In the genomic region with DNA sequence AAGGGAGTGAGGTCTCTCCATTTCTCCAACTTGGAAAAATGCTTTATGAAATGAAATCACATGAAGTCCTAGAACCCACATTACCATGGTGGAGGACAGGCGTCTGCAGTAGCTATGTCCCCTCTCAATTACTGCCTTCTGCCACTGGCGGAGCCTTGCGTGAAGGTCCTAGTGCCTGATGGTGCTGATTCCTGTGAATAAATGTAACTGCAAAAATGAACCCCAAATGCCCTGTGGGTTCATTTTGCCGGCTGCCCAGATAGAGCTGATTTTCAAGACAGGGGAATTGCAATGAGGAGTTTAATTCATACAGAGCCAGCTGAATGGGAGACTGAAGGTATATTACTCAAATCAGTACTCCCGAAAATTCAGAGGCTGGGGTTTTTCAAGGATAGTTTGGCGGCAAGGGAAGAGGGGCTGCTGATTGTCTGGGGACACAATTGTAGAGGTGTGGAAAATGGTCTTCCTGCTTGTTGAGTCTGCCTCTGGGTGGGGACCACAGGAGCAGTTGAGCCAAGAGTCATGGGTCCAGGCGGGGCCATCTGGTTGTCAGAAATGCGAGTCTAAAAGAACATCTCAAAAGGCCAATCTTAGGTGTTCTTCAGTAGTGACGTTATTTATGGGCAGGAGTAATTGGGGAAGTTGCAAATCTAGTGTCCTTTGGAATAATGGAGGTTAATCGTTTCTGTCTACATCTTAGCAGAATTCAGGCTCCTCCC, we compare ENCODE assay signal across 20 cellular contexts. TPM values are rescaled to one million over a fixed set of nuclear protein-coding genes. Genes with fewer than 3 reads are reported as not detected.
DNase-seq lines count a peak whose midpoint lies in the region; ATAC-seq and TF ChIP-seq lines count a peak whose summit lies in the region.
"Had no signal": no experiment of that assay in that cellular context is flagged by ENCODE, and none has a peak within 500 bp of the region (broad histone marks: within the 10 kb centered on the region; RNA-seq: fewer than 3 reads in every experiment).

No MANE protein-coding gene starts in this region.

- no peaks in the 10 kb centered on the region for H3F3A ChIP-seq in PC-3 (ENCODE audit: low read length, unreplicated experiment)

- H3K9me3 Mint-ChIP-seq in activated naive CD8-positive, alpha-beta T cell treated with anti-CD3 and anti-CD28 coated beads, Interleukin-2, amount 50 U/mL, for 24 hours: no peaks in the 10 kb centered on the region
- H3K9me3 Mint-ChIP-seq in activated naive CD8-positive, alpha-beta T cell treated with anti-CD3 and anti-CD28 coated beads for 36 hours: no peaks in the 10 kb centered on the region
- no peaks in the 10 kb centered on the region for H3K9me3 Mint-ChIP-seq in mesothelial cell of epicardium
- H3K9me3 Mint-ChIP-seq: activated B cell treated with CpG ODN at 0.5 μM for 24 hours; activated T-helper 2 cell treated with anti-CD3 and anti-CD28 coated beads, Interferon-gamma antibody, Interleukin-2, Interleukin-4, amounts not matched to agents 10 μg/mL and 5 μg/mL and 100 μg/mL, durations not matched to agents 14 hours and 24 hours and 36 hours; CD8-positive, alpha-beta T cell; naive thymus-derived CD8-positive, alpha-beta T cell; T-helper 2 cell treated with Interferon-gamma antibody and Interleukin-4, amounts not matched to agents 5 μg/mL and 100 μg/mL, for 36 hours had no signal

- no peak overlapping the region for H3K4me2 ChIP-seq in PC-3 (ENCODE audit: low read length)

- H3K9ac ChIP-seq in PC-3 (ENCODE audit: low read length): no peak overlapping the region

- H3K9me3 ChIP-seq in upper lobe of left lung (no peaks in the 10 kb centered on the region), PC-3 (ENCODE audit: low read length) (no peaks in the 10 kb centered on the region)
- H3K9me3 ChIP-seq: HAP-1, suprapubic skin had no signal

- DNase-seq in activated naive CD8-positive, alpha-beta T cell treated with anti-CD3 and anti-CD28 coated beads, Interleukin-2, amount 50 U/mL, for 24 hours: no peak
- DNase-seq in activated naive CD8-positive, alpha-beta T cell treated with anti-CD3 and anti-CD28 coated beads for 36 hours: no peak
- DNase-seq in fibroblast of villous mesenchyme (ENCODE audit: low read depth) (peak; percentile 36), mesothelial cell of epicardium (ENCODE audit: low spot score in 2 of 2, unreplicated experiment in 2 of 2) (no peak), upper lobe of left lung (peak in 1 of 2 donors; percentile 10), NCI-H345 treated with DMSO at 0.1 percent for 48 hours (lab: John Stamatoyannopoulos, UW; ENCODE audit: unreplicated experiment) (no peak), PC-3 (no peak)
- DNase-seq: activated B cell treated with CpG ODN at 0.5 μM for 24 hours; CD8-positive, alpha-beta T cell; DMS79; naive thymus-derived CD8-positive, alpha-beta T cell; NCI-H1417; stimulated activated CD4-positive, alpha-beta T cell treated with anti-CD3 and anti-CD28 coated beads, Interleukin-4, amount 100 ng/mL, for 24 hours had no signal

- H3K27me3 Mint-ChIP-seq in activated naive CD8-positive, alpha-beta T cell treated with anti-CD3 and anti-CD28 coated beads, Interleukin-2, amount 50 U/mL, for 24 hours: peaks cover 7% of the 10 kb centered on the region
- no peaks in the 10 kb centered on the region for H3K27me3 Mint-ChIP-seq in activated naive CD8-positive, alpha-beta T cell treated with anti-CD3 and anti-CD28 coated beads for 36 hours
- H3K27me3 Mint-ChIP-seq in mesothelial cell of epicardium (ENCODE audit: low read depth): peaks cover 34% of the 10 kb centered on the region

- no peak for TF ChIP-seq CTCF in fibroblast of villous mesenchyme (IDR thresholded peaks at IDR 0.05; ENCODE audit: insufficient read depth, low read depth, low read length)
- TF ChIP-seq CTCF in mesothelial cell of epicardium (IDR thresholded peaks at IDR 0.05; ENCODE audit: unreplicated experiment): no peak
- no peak for TF ChIP-seq CTCF in upper lobe of left lung (IDR thresholded peaks at IDR 0.05)
- TF ChIP-seq CTCF in PC-3 (conservative IDR thresholded peaks at IDR 0.05; ENCODE audit: low read depth, low read length): no peak

- TF ChIP-seq POLR2A in upper lobe of left lung (IDR thresholded peaks at IDR 0.05): no peak

- no peak for ATAC-seq in activated naive CD8-positive, alpha-beta T cell treated with anti-CD3 and anti-CD28 coated beads, Interleukin-2, amount 50 U/mL, for 24 hours
- ATAC-seq in upper lobe of left lung (ENCODE audit: low FRiP score in 2 of 2): no peak
- no peak for ATAC-seq in HG02798 (IDR thresholded peaks at IDR 0.05; ENCODE audit: poor library complexity, unreplicated experiment)
- no peak for ATAC-seq in PC-3
- ATAC-seq: CD8-positive, alpha-beta T cell; naive thymus-derived CD8-positive, alpha-beta T cell had no signal

- H3K4me3 ChIP-seq in fibroblast of villous mesenchyme (ENCODE audit: low read depth, low read length) (no peak overlapping the region), upper lobe of left lung (no peak overlapping the region), PC-3 (ENCODE audit: low read length) (no peak overlapping the region)
- H3K4me3 ChIP-seq: HAP-1, SK-N-MC, suprapubic skin had no signal

- H3K36me3 Mint-ChIP-seq in activated naive CD8-positive, alpha-beta T cell treated with anti-CD3 and anti-CD28 coated beads, Interleukin-2, amount 50 U/mL, for 24 hours (ENCODE audit: low read depth): no peaks in the 10 kb centered on the region
- H3K36me3 Mint-ChIP-seq in activated naive CD8-positive, alpha-beta T cell treated with anti-CD3 and anti-CD28 coated beads for 36 hours: peaks cover 2% of the 10 kb centered on the region
- H3K36me3 Mint-ChIP-seq in mesothelial cell of epicardium: no peaks in the 10 kb centered on the region
- H3K36me3 Mint-ChIP-seq: CD8-positive, alpha-beta T cell had no signal

- H3K27me3 ChIP-seq in upper lobe of left lung: no peaks in the 10 kb centered on the region
- H3K27me3 ChIP-seq in PC-3 (ENCODE audit: low read length): no peaks in the 10 kb centered on the region

- H3K27ac ChIP-seq in upper lobe of left lung (peak overlapping the region in 3 of 4 donors; percentile 2 to 48 (median 37)), PC-3 (ENCODE audit: low read length) (no peak overlapping the region)
- H3K27ac ChIP-seq: SK-N-MC, suprapubic skin had no signal

- intact Hi-C loops in PC-3 (cut with micrococcal nuclease): no loop called here

- POLR2A ChIA-PET in PC-3 (lab: Charles Lee; ENCODE audit: unreplicated experiment): no interaction called here

- no peaks in the 10 kb centered on the region for H3K36me3 ChIP-seq in upper lobe of left lung
- no peaks in the 10 kb centered on the region for H3K36me3 ChIP-seq in PC-3 (ENCODE audit: low read depth, low read length)
- H3K36me3 ChIP-seq: HAP-1, suprapubic skin had no signal

- no peaks in the 10 kb centered on the region for H3K9me2 ChIP-seq in PC-3 (replicated peaks; ENCODE audit: low read length)

- no peaks in the 10 kb centered on the region for H3K79me2 ChIP-seq in PC-3 (ENCODE audit: low read length)

- H2AFZ ChIP-seq in PC-3 (ENCODE audit: low read length): no peak overlapping the region

- H3K27ac Mint-ChIP-seq in activated naive CD8-positive, alpha-beta T cell treated with anti-CD3 and anti-CD28 coated beads, Interleukin-2, amount 50 U/mL, for 24 hours: peak overlapping the region; percentile 25
- no peak overlapping the region for H3K27ac Mint-ChIP-seq in activated naive CD8-positive, alpha-beta T cell treated with anti-CD3 and anti-CD28 coated beads for 36 hours
- peak overlapping the region; percentile 70 for H3K27ac Mint-ChIP-seq in mesothelial cell of epicardium
- H3K27ac Mint-ChIP-seq: activated B cell treated with CpG ODN at 0.5 μM for 24 hours; activated T-helper 2 cell treated with anti-CD3 and anti-CD28 coated beads, Interferon-gamma antibody, Interleukin-2, Interleukin-4, amounts not matched to agents 10 μg/mL and 5 μg/mL and 100 μg/mL, durations not matched to agents 14 hours and 24 hours and 36 hours; CD8-positive, alpha-beta T cell; T-helper 2 cell treated with Interferon-gamma antibody and Interleukin-4, amounts not matched to agents 5 μg/mL and 100 μg/mL, for 36 hours had no signal

- no peak for TF ChIP-seq EP300 in upper lobe of left lung (IDR thresholded peaks at IDR 0.05)

- CTCF ChIA-PET in PC-3 (lab: Charles Lee): no interaction called here

- no peaks in the 10 kb centered on the region for H4K20me1 ChIP-seq in PC-3 (ENCODE audit: low read length)

- 66 to 79% methylated on average over 10 of the region's 10 CpGs for WGBS in upper lobe of left lung, 2 donors

- H3K4me1 ChIP-seq in upper lobe of left lung (peaks cover 25 to 42% (median 27%) of the 10 kb centered on the region in 4 donors), PC-3 (ENCODE audit: insufficient read depth, low read length) (peaks cover 5% of the 10 kb centered on the region; the same call in 1 of the 2 replicates)
- H3K4me1 ChIP-seq: HAP-1, suprapubic skin had no signal

- peaks cover 89% of the 10 kb centered on the region for H3K4me1 Mint-ChIP-seq in activated naive CD8-positive, alpha-beta T cell treated with anti-CD3 and anti-CD28 coated beads, Interleukin-2, amount 50 U/mL, for 24 hours
- peaks cover 40% of the 10 kb centered on the region for H3K4me1 Mint-ChIP-seq in activated naive CD8-positive, alpha-beta T cell treated with anti-CD3 and anti-CD28 coated beads for 36 hours
- H3K4me1 Mint-ChIP-seq in mesothelial cell of epicardium: peaks cover 34% of the 10 kb centered on the region
- H3K4me1 Mint-ChIP-seq: activated B cell treated with CpG ODN at 0.5 μM for 24 hours had no signal

- no TSS peak for BruUV-seq in PC-3 (replicated peaks; lab: Mats Ljungman, UMichigan)

- H3K4me3 Mint-ChIP-seq in activated naive CD8-positive, alpha-beta T cell treated with anti-CD3 and anti-CD28 coated beads, Interleukin-2, amount 50 U/mL, for 24 hours: no peak overlapping the region
- no peak overlapping the region for H3K4me3 Mint-ChIP-seq in activated naive CD8-positive, alpha-beta T cell treated with anti-CD3 and anti-CD28 coated beads for 36 hours
- no peak overlapping the region for H3K4me3 Mint-ChIP-seq in mesothelial cell of epicardium
- H3K4me3 Mint-ChIP-seq: activated B cell treated with CpG ODN at 0.5 μM for 24 hours; CD8-positive, alpha-beta T cell; naive thymus-derived CD8-positive, alpha-beta T cell; T-helper 2 cell treated with Interferon-gamma antibody and Interleukin-4, amounts not matched to agents 5 μg/mL and 100 μg/mL, for 36 hours had no signal

RNA-seq across cellular contexts. Expression of a gene that starts 13.5 kb away (rescaled TPM):
- 10 to 100 TPM; 44.7 to 46.9 TPM for total RNA-seq in activated naive CD8-positive, alpha-beta T cell treated with anti-CD3 and anti-CD28 coated beads for 36 hours
- not detected in 2 replicates for total RNA-seq in fibroblast of villous mesenchyme
- 0.13 to 0.20 TPM in 2 of 3 replicates, not detected in the other for total RNA-seq in mesothelial cell of epicardium
- 10 to 100 TPM in 5 of 6 donors, 1 to 10 TPM in 1; 6.3 to 26.9 (median 15.9) TPM for total RNA-seq in upper lobe of left lung
- total RNA-seq in PC-3 (2014; rRNA removed): not detected in 2 replicates
- total RNA-seq: glomerular endothelial cell had no signal
